Comparison of ENCODE assay signal across 14 cellular contexts in the genomic region with DNA sequence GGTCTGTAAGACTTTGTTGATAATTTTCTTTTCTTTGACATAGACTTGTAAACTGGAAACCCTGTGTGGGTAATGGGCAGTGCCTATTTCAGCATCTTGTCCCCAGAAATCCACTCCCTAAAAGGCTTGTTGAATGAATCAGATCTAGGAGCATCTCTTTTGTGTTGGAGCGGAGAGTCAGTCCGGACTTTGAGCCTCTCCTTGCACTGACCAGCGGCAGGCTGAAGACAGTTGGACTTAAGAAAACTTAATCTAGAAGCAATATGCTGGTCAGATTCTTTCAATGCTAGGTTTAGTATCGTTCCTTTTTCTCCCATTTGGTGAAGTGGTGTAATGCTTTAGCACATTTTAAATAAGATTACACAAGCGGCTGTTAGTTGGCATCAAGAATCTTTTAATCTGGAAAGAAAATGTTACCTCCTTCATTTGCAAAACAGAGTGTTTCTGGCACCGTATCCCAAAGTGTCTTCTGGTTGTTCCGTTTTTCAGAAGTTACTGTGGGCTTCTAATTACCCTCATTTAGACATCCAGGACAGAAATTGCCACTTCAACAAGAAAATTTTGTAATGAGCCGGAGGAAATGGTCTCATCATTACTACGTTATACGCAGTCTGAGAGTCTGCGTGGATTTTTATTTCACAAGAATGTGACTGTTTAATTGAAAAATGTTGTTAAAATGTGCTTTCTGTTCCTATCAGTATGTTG.
DNase-seq lines count a peak whose midpoint lies in the region; ATAC-seq and TF ChIP-seq lines count a peak whose summit lies in the region.
"Had no signal": no experiment of that assay in that cellular context is flagged by ENCODE, and none has a peak within 500 bp of the region (broad histone marks: within the 10 kb centered on the region; RNA-seq: fewer than 3 reads in every experiment).

No MANE protein-coding gene starts in this region.

- H3K4me3 ChIP-seq in DND-41 (ENCODE audit: low read depth in 1 of 2, low read length in 2 of 2) (no peak overlapping the region), esophagus muscularis mucosa (peak overlapping the region in 1 of 4 donors; percentile 8), aorta (ENCODE audit: low read length in 2 of 2) (no peak overlapping the region)

- H2AFZ ChIP-seq in DND-41 (ENCODE audit: low read depth, low read length): no peak overlapping the region

- intact Hi-C loops in esophagus muscularis mucosa (cut with DNase I) (no loop called here), aorta (cut with DNase I) (no loop called here)

- H3K79me2 ChIP-seq in DND-41 (ENCODE audit: insufficient read depth, low read length): peaks cover 98% of the 10 kb centered on the region

- H3K27me3 ChIP-seq in DND-41 (ENCODE audit: insufficient read depth, low read length, poor library complexity): no peaks in the 10 kb centered on the region
- no peaks in the 10 kb centered on the region for H3K27me3 ChIP-seq in esophagus muscularis mucosa
- H3K27me3 ChIP-seq in aorta (ENCODE audit: control insufficient read depth in 1 of 2, insufficient read depth in 2 of 2, low read length in 1 of 2): no peaks in the 10 kb centered on the region
- H3K27me3 ChIP-seq: foreskin keratinocyte had no signal

- WGBS in esophagus muscularis mucosa: 68% methylated on average over 11 of the region's 11 CpGs
- 38 to 43% methylated on average over 11 of the region's 11 CpGs for WGBS in aorta, 2 donors

- H3K27ac ChIP-seq in DND-41 (ENCODE audit: low read length): 0 out of 2 replicates have a peak overlapping the region, but pooled peaks have one; percentile 10
- H3K27ac ChIP-seq in esophagus muscularis mucosa (replicated peaks in 1 of 4): peak overlapping the region; percentile 35 to 60 (median 53)
- no peak overlapping the region for H3K27ac ChIP-seq in aorta (ENCODE audit: low read depth in 1 of 2, low read length in 2 of 2)
- H3K27ac ChIP-seq: foreskin keratinocyte had no signal

- no peak for DNase-seq in DND-41
- peak; percentile 71 for DNase-seq in MV-4-11 (lab: John Stamatoyannopoulos, UW)
- DNase-seq in esophagus muscularis mucosa (ENCODE audit: extremely low spot score): no peak
- DNase-seq in omental fat pad (ENCODE audit: low spot score): no peak
- no peak for DNase-seq in occipital lobe (lab: John Stamatoyannopoulos, UW)
- no peak for DNase-seq in amygdala (lab: John Stamatoyannopoulos, UW)
- DNase-seq in aorta: no peak
- DNase-seq: activated CD4-positive, alpha-beta T cell treated with anti-CD3 and anti-CD28 coated beads for 36 hours; activated T-cell treated with anti-CD3 and anti-CD28 coated beads, Interleukin-2, amount 50 U/mL, for 48 hours; amniotic stem cell; CD4-positive, CD25-positive, alpha-beta regulatory T cell; cortex of kidney; foreskin keratinocyte had no signal

- no peak for TF ChIP-seq CTCF in DND-41 (IDR thresholded peaks at IDR 0.05; ENCODE audit: borderline replicate concordance, extremely low read depth, low read length, poor library complexity, severe bottlenecking)
- no peak for TF ChIP-seq CTCF in esophagus muscularis mucosa (IDR thresholded peaks at IDR 0.05)
- no peak for TF ChIP-seq CTCF in omental fat pad (IDR thresholded peaks at IDR 0.05)

- ATAC-seq in DND-41 (ENCODE audit: insufficient read depth, low read depth) (no peak), omental fat pad (ENCODE audit: low FRiP score) (peak; percentile 72), HG02642 (IDR thresholded peaks at IDR 0.05; ENCODE audit: poor library complexity, unreplicated experiment) (no peak), aorta (ENCODE audit: low FRiP score) (no peak)
- ATAC-seq: activated CD4-positive, alpha-beta T cell treated with anti-CD3 and anti-CD28 coated beads for 36 hours; foreskin keratinocyte had no signal

- H3K4me1 ChIP-seq in DND-41 (ENCODE audit: insufficient read depth, low read length) (0 out of 2 replicates have a peak, but pooled peaks cover 3% of the 10 kb centered on the region), esophagus muscularis mucosa (peaks cover 18 to 47% (median 44%) of the 10 kb centered on the region in 4 donors), aorta (ENCODE audit: control insufficient read depth in 1 of 2, insufficient read depth in 2 of 2, low read length in 2 of 2) (peaks cover 3 to 4% of the 10 kb centered on the region in 2 donors)
- H3K4me1 ChIP-seq: foreskin keratinocyte had no signal

- H3K4me2 ChIP-seq in DND-41 (ENCODE audit: insufficient read depth, low read length): no peak overlapping the region

- peaks cover 76% of the 10 kb centered on the region for H4K20me1 ChIP-seq in DND-41 (ENCODE audit: insufficient read depth, low read length)

- no peak overlapping the region; the same call in 1 of the 2 replicates for H3K9ac ChIP-seq in DND-41 (ENCODE audit: low read depth, low read length)

- no peak for TF ChIP-seq EP300 in esophagus muscularis mucosa (IDR thresholded peaks at IDR 0.05)

- H3K9me3 ChIP-seq in DND-41 (ENCODE audit: insufficient read depth, low read length, severe bottlenecking) (no peaks in the 10 kb centered on the region), esophagus muscularis mucosa (no peaks in the 10 kb centered on the region), aorta (ENCODE audit: control insufficient read depth, low read length) (no peaks in the 10 kb centered on the region)

- no peak for TF ChIP-seq POLR2A in esophagus muscularis mucosa (IDR thresholded peaks at IDR 0.05; ENCODE audit: low read depth)

- H3K36me3 ChIP-seq in DND-41 (ENCODE audit: insufficient read depth, low read length) (peaks cover 5% of the 10 kb centered on the region; the same call in 1 of the 2 replicates), esophagus muscularis mucosa (no peaks in the 10 kb centered on the region), aorta (ENCODE audit: control insufficient read depth in 1 of 2, insufficient read depth in 2 of 2, low read length in 1 of 2) (no peaks in the 10 kb centered on the region)

Comparison
In these comparisons a context has a peak if more than half of its experiments do, and no peak if none do; other contexts are left out.
1. H3K27ac ChIP-seq: peak in DND-41 (single experiment) and esophagus muscularis mucosa (4 of 4); none in aorta (0 of 2).